In genomic region chr7:102689436-102690282, GRCh38 we compare ENCODE assay signal across 12 cellular contexts. TPM values are rescaled to one million over a fixed set of nuclear protein-coding genes. Genes with fewer than 3 reads are reported as not detected.
DNase-seq lines count a peak whose midpoint lies in the region; ATAC-seq and TF ChIP-seq lines count a peak whose summit lies in the region.
"Not testable (repeated sequence)": the region's sequence is repeated elsewhere in the genome, so short reads cannot be mapped to it uniquely, and the experiment has no call there.
"Had no signal": no experiment of that assay in that cellular context is flagged by ENCODE, and none has a peak within 500 bp of the region (broad histone marks: within the 10 kb centered on the region; RNA-seq: fewer than 3 reads in every experiment).

No MANE protein-coding gene starts in this region.

- WGBS in thymus: 2% methylated on average over 14 of the region's 74 CpGs

- not testable (repeated sequence) for H3K9me3 Mint-ChIP-seq in activated naive CD4-positive, alpha-beta T cell treated with anti-CD3 and anti-CD28 coated beads, Interleukin-2, amount 50 U/mL, for 72 hours; memory B cell

- not testable (repeated sequence) for H3K27ac ChIP-seq in OCI-LY7 (ENCODE audit: low read depth, low read length, poor library complexity, severe bottlenecking); thymus (ENCODE audit: low read depth)

- CTCF ChIA-PET in OCI-LY7 (lab: Charles Lee; ENCODE audit: unreplicated experiment): not testable (repeated sequence)

- not testable (repeated sequence) for H3K36me3 Mint-ChIP-seq in activated naive CD4-positive, alpha-beta T cell treated with anti-CD3 and anti-CD28 coated beads, Interleukin-2, amount 50 U/mL, for 72 hours; memory B cell

- ATAC-seq in GM18502 (IDR thresholded peaks at IDR 0.05; ENCODE audit: poor library complexity, unreplicated experiment) (peak; percentile 73), GM19467 (IDR thresholded peaks at IDR 0.05; ENCODE audit: unreplicated experiment) (peak; percentile 76), HG02623 (IDR thresholded peaks at IDR 0.05; ENCODE audit: unreplicated experiment) (peak; percentile 70), HG03135 (IDR thresholded peaks at IDR 0.05; ENCODE audit: unreplicated experiment) (peak; percentile 56), memory B cell (ENCODE audit: low read depth) (peak; percentile 76)
- ATAC-seq in activated naive CD4-positive, alpha-beta T cell treated with anti-CD3 and anti-CD28 coated beads, Interleukin-2, amount 50 U/mL, for 72 hours: peak; percentile 74 to 79

- H3K9me3 ChIP-seq in OCI-LY7 (ENCODE audit: low read length); thymus (ENCODE audit: control insufficient read depth): not testable (repeated sequence)

- H3K79me2 ChIP-seq in OCI-LY7 (ENCODE audit: insufficient read depth, low read depth, low read length): not testable (repeated sequence)

- intact Hi-C loops in OCI-LY7 (cut with micrococcal nuclease; ENCODE audit: unreplicated experiment): not testable (repeated sequence)

- H3K4me1 ChIP-seq in OCI-LY7 (ENCODE audit: insufficient read depth, low read length, poor library complexity, severe bottlenecking); thymus (ENCODE audit: control insufficient read depth, insufficient read depth, low read length): not testable (repeated sequence)

- H4K20me1 ChIP-seq in OCI-LY7 (ENCODE audit: insufficient read depth, low read length): not testable (repeated sequence)

- POLR2A ChIA-PET in OCI-LY7 (lab: Charles Lee): not testable (repeated sequence)

- H3K27me3 ChIP-seq in thymus (ENCODE audit: control insufficient read depth, insufficient read depth): not testable (repeated sequence)

- not testable (repeated sequence) for H2AFZ ChIP-seq in OCI-LY7 (ENCODE audit: low read length)

- BruUV-seq in OCI-LY7 (replicated peaks; lab: Mats Ljungman, UMichigan): not testable (repeated sequence)

- not testable (repeated sequence) for H3K4me3 ChIP-seq in OCI-LY7 (ENCODE audit: low read depth, low read length, poor library complexity, severe bottlenecking)
- H3K4me3 ChIP-seq in thymus (ENCODE audit: low read length): peak overlapping the region; percentile 26

- not testable (repeated sequence) for H3K27me3 Mint-ChIP-seq in memory B cell

- TF ChIP-seq CTCF in OCI-LY7 (conservative IDR thresholded peaks at IDR 0.05; ENCODE audit: low read length): not testable (repeated sequence)

- not testable (repeated sequence) for H3K4me3 Mint-ChIP-seq in memory B cell

- not testable (repeated sequence) for H3K27ac Mint-ChIP-seq in activated naive CD4-positive, alpha-beta T cell treated with anti-CD3 and anti-CD28 coated beads, Interleukin-2, amount 50 U/mL, for 72 hours; memory B cell

- not testable (repeated sequence) for H3K9me2 ChIP-seq in OCI-LY7 (ENCODE audit: insufficient read depth, low read length)

- H3K4me1 Mint-ChIP-seq in memory B cell: not testable (repeated sequence)

- 0 out of 2 replicates have a peak overlapping the region, but pooled peaks have one; percentile 23 for H3K4me2 ChIP-seq in OCI-LY7 (ENCODE audit: low read length)

- not testable (repeated sequence) for H3K36me3 ChIP-seq in OCI-LY7 (ENCODE audit: insufficient read depth, low read length); thymus (ENCODE audit: control insufficient read depth, insufficient read depth)

- not testable (repeated sequence) for DNase-seq in OCI-LY7 (ENCODE audit: low spot score); activated naive CD4-positive, alpha-beta T cell treated with anti-CD3 and anti-CD28 coated beads, Interleukin-2, amount 50 U/mL, for 72 hours (ENCODE audit: low spot score in 2 of 2)
- peak in 1 of 2 donors; percentile 36 for DNase-seq in memory B cell (ENCODE audit: low spot score in 2 of 2)

RNA-seq across cellular contexts. Expression of gene POLR2J2, which starts 18.2 kb away (rescaled TPM):
- total RNA-seq in OCI-LY7 (2014; rRNA removed; shearing (Covaris generic)): 2.5 and 5.4 TPM in 2 replicates
- total RNA-seq in OCI-LY7 (2022): 11.8 and 16.2 TPM in 2 replicates
- 10 to 100 TPM; 18.1 to 20.9 TPM for total RNA-seq in activated naive CD4-positive, alpha-beta T cell treated with anti-CD3 and anti-CD28 coated beads, Interleukin-2, amount 50 U/mL, for 72 hours
- polyA plus RNA-seq in thymus: 4.8 TPM

RNA-seq across cellular contexts. Expression of gene SPDYE2B, which starts 39.5 kb away (rescaled TPM):
- total RNA-seq in OCI-LY7 (2014; rRNA removed; shearing (Covaris generic)): not detected in 2 replicates
- not detected in 2 replicates for total RNA-seq in OCI-LY7 (2022)
- not detected for total RNA-seq in activated naive CD4-positive, alpha-beta T cell treated with anti-CD3 and anti-CD28 coated beads, Interleukin-2, amount 50 U/mL, for 72 hours
- polyA plus RNA-seq in thymus: 0.02 TPM
- total RNA-seq: adrenal gland, K562, kidney epithelial cell, myocyte had no signal
- polyA plus RNA-seq: adrenal gland, K562 had no signal

RNA-seq across cellular contexts. Expression of gene UPK3BL1, which starts 47.1 kb away (rescaled TPM):
- 13.3 and 22.6 TPM in 2 replicates for total RNA-seq in OCI-LY7 (2014; rRNA removed; shearing (Covaris generic))
- 22.5 and 26.6 TPM in 2 replicates for total RNA-seq in OCI-LY7 (2022)
- total RNA-seq in activated naive CD4-positive, alpha-beta T cell treated with anti-CD3 and anti-CD28 coated beads, Interleukin-2, amount 50 U/mL, for 72 hours: 10 to 100 TPM; 38.5 to 43.4 TPM
- 256 TPM for polyA plus RNA-seq in thymus

RNA-seq across cellular contexts. Expression of gene FAM185A, which starts 59.1 kb away (rescaled TPM):
- 7.4 and 10.3 TPM in 2 replicates for total RNA-seq in OCI-LY7 (2014; rRNA removed; shearing (Covaris generic))
- 10.4 and 10.6 TPM in 2 replicates for total RNA-seq in OCI-LY7 (2022)
- total RNA-seq in activated naive CD4-positive, alpha-beta T cell treated with anti-CD3 and anti-CD28 coated beads, Interleukin-2, amount 50 U/mL, for 72 hours: 1 to 10 TPM; 5.7 to 9.2 TPM
- 5.6 TPM for polyA plus RNA-seq in thymus
